In genomic region chr5:96973561-96974401, GRCh38 we compare ENCODE assay signal across 1 cellular context.
TF ChIP-seq lines count a peak whose summit lies in the region.

No MANE protein-coding gene starts in this region.

TF ChIP-seq in HepG2, 621 proteins besides CTCF, POLR2A, EP300 and RAD21 (continued from another document):
- TF ChIP-seq ZBTB4 (CRISPR knock-in tag; IDR thresholded peaks at IDR 0.05; ENCODE audit: borderline replicate concordance) (no peak), MAF1 (CRISPR knock-in tag; IDR thresholded peaks at IDR 0.05; ENCODE audit: borderline replicate concordance) (no peak), LRRFIP1 (CRISPR knock-in tag; conservative IDR thresholded peaks at IDR 0.05) (no peak)
